8 cellular contexts compared by ENCODE assay signal in genomic region chr19:10872551-10873107, GRCh38. TPM values are rescaled to one million over a fixed set of nuclear protein-coding genes. Genes with fewer than 3 reads are reported as not detected.
DNase-seq lines count a peak whose midpoint lies in the region; ATAC-seq, FAIRE-seq and TF ChIP-seq lines count a peak whose summit lies in the region.

No MANE protein-coding gene starts in this region.

- in situ Hi-C loops in K562 (cut with MboI), result no loop called here

- POLR2A ChIA-PET in K562 (lab: Yijun Ruan, JAX), result interaction anchor here (0.6 to 1.2 kb wide), 4 partner anchors 9 to 55 kb away, joined by 3 to 4 read pairs (median 4); no protein-coding TSS in a partner anchor

- 2% methylated on average over 11 of the region's 16 CpGs for WGBS in K562 (ENCODE audit: insufficient coverage, low coverage, missing lambda C conversion rate)

- CTCF ChIA-PET in K562 (lab: Yijun Ruan, JAX; ENCODE audit: low intra/inter-chr PET ratio), result no interaction called here

- H3K27ac ChIP-seq in ACC112 (ENCODE audit: low read depth, low read length), result 0 out of 2 replicates have a peak overlapping the region, but pooled peaks have one; percentile 15
- peak overlapping the region; percentile 87 for H3K27ac ChIP-seq in K562 (ENCODE audit: extremely low read depth, low read depth, low read length)
- peak overlapping the region; percentile 61 for H3K27ac ChIP-seq in muscle layer of duodenum (ENCODE audit: low read length)

- H3K36me3 ChIP-seq in ACC112 (ENCODE audit: insufficient read depth, low read length) (no peaks in the 10 kb centered on the region), K562 (ENCODE audit: control insufficient read depth, insufficient read depth, low read length) (peaks cover 19% of the 10 kb centered on the region; the same call in 2 of the 3 replicates), muscle layer of duodenum (ENCODE audit: control insufficient read depth in 1 of 2, insufficient read depth in 2 of 2, low read length in 2 of 2) (no peaks in the 10 kb centered on the region)

- no peak for TF ChIP-seq POLR2A in K562 (conservative IDR thresholded peaks at IDR 0.05)

- H3K9ac ChIP-seq in K562 (ENCODE audit: insufficient read depth in 1 of 2, low read depth in 2 of 2, low read length in 2 of 2), result peak overlapping the region; percentile 77 to 93

- H3K9me1 ChIP-seq in K562 (ENCODE audit: control insufficient read depth, insufficient read depth, low read length), result no peaks in the 10 kb centered on the region

- H3K27me3 ChIP-seq in ACC112 (ENCODE audit: insufficient read depth, low read length) (no peaks in the 10 kb centered on the region), K562 (ENCODE audit: control insufficient read depth in 2 of 2, insufficient read depth in 2 of 2, low read length in 2 of 2) (no peaks in the 10 kb centered on the region), muscle layer of duodenum (ENCODE audit: low read depth, low read length) (no peaks in the 10 kb centered on the region)

- TF ChIP-seq RAD21 in K562 (CRISPR knock-in tag; conservative IDR thresholded peaks at IDR 0.05 in 1 of 2, IDR thresholded peaks at IDR 0.05 in 1 of 2), result no peak

- FAIRE-seq in K562 (lab: Jason Lieb, UNC), result peak; percentile 87

- no peaks in the 10 kb centered on the region for H4K20me1 ChIP-seq in K562 (replicated peaks; ENCODE audit: control insufficient read depth, insufficient read depth, low read length)

- no peak for DNase-seq in Jurkat, Clone E6-1 (ENCODE audit: low read depth, low spot score)
- DNase-seq in K562 (ENCODE audit: extremely low read depth in 1 of 4, low spot score in 3 of 4) (no peak), NCI-H1092 (lab: John Stamatoyannopoulos, UW) (no peak), NCI-H510A treated with DMSO at 0.1 percent for 48 hours (lab: John Stamatoyannopoulos, UW) (no peak)
- DNase-seq in effector CD4-positive, alpha-beta T cell, result no peak
- no peak for DNase-seq in activated effector memory CD4-positive, alpha-beta T cell treated with Interleukin-2 at 50 U/mL for 16 hours

- peaks cover 47% of the 10 kb centered on the region for H3K79me2 ChIP-seq in ACC112 (ENCODE audit: control insufficient read depth, insufficient read depth, low read length, unreplicated experiment)
- H3K79me2 ChIP-seq in K562 (ENCODE audit: control insufficient read depth, insufficient read depth, low read length), result peaks cover 57% of the 10 kb centered on the region

- TF ChIP-seq CTCF in K562 (IDR thresholded peaks at IDR 0.05 in 2 of 3, conservative IDR thresholded peaks at IDR 0.05 in 1 of 3; ENCODE audit: insufficient read depth in 2 of 3, low read depth in 1 of 3, low read length in 3 of 3), result no peak

- no peaks in the 10 kb centered on the region for H3K9me3 ChIP-seq in K562 (replicated peaks; ENCODE audit: control insufficient read depth, insufficient read depth, low read depth, low read length)
- H3K9me3 ChIP-seq in muscle layer of duodenum (ENCODE audit: control insufficient read depth in 1 of 2, low read length in 2 of 2), result no peaks in the 10 kb centered on the region

- no peak for TF ChIP-seq EP300 in K562 (IDR thresholded peaks at IDR 0.05; ENCODE audit: low read length)

- BruUV-seq in K562 (replicated peaks; lab: Mats Ljungman, UMichigan), result TSS peak; percentile 63

- ATAC-seq in K562, result no peak

- intact Hi-C loops in K562 (cut with micrococcal nuclease), result loop anchor here (5.0 kb wide), 1 partner anchor 55 kb away; the partner anchor contains the start of genes TIMM29 and YIPF2

- peaks cover 9% of the 10 kb centered on the region for H3K4me1 ChIP-seq in ACC112 (ENCODE audit: control insufficient read depth, insufficient read depth, low read length, unreplicated experiment)
- H3K4me1 ChIP-seq in K562 (replicated peaks in 1 of 2; ENCODE audit: control insufficient read depth in 2 of 2, insufficient read depth in 2 of 2, low read length in 2 of 2), result peaks cover 19 to 42% of the 10 kb centered on the region in 2 experiments
- H3K4me1 ChIP-seq in muscle layer of duodenum (ENCODE audit: control insufficient read depth in 1 of 2, insufficient read depth in 2 of 2, low read length in 2 of 2), result peaks cover 0 to 14% of the 10 kb centered on the region in 2 donors

- H3K4me3 ChIP-seq in ACC112 (ENCODE audit: low read depth, low read length) (peak overlapping the region; percentile 95), K562 (peak overlapping the region; percentile 98), muscle layer of duodenum (ENCODE audit: low read depth in 1 of 2, low read length in 2 of 2) (peak overlapping the region; percentile 72 to 75)
- H3K4me3 ChIP-seq in Jurkat, Clone E6-1 (ENCODE audit: low read length), result peak overlapping the region; percentile 85

- peak overlapping the region; percentile 60 for H2AFZ ChIP-seq in ACC112 (ENCODE audit: low read length, unreplicated experiment)
- H2AFZ ChIP-seq in K562 (ENCODE audit: low read depth, low read length), result no peak overlapping the region

- peak overlapping the region; percentile 84 for H3K4me2 ChIP-seq in K562 (ENCODE audit: insufficient read depth, low read length)

RNA-seq across cellular contexts. Expression of gene CARM1, which starts 1.3 kb away (rescaled TPM):
- 74.3 TPM for polyA plus RNA-seq in Jurkat, Clone E6-1 (2012; ENCODE audit: insufficient read depth, insufficient read length)
- total RNA-seq in K562 (2011; cell fraction: chromatin; rRNA removed; ENCODE audit: low replicate concordance), result 50.4 and 92.7 TPM in 2 replicates
- 57.5 and 60.4 TPM in 2 replicates for total RNA-seq in K562 (2011; cell fraction: nucleolus; rRNA removed)
- total RNA-seq in K562 (2011; cell fraction: nucleoplasm; rRNA removed), result 52.4 and 52.6 TPM in 2 replicates
- 31.9 and 41.8 TPM in 2 replicates for total RNA-seq in K562 (2014; rRNA removed)
- total RNA-seq in K562 (2014; rRNA removed; fragmentation: Illumina TruSeq; extraction: Trizol), result 14.1 and 18.6 TPM in 2 replicates
- 25.2 and 27.1 TPM in 2 replicates for total RNA-seq in K562 (2015; rRNA removed; fragmentation: Illumina TruSeq; extraction: Trizol)
- total RNA-seq in K562 (2021), result 86.0 and 86.3 TPM in 2 replicates
- 29.7 and 54.8 TPM in 2 replicates for polyA plus RNA-seq in K562 (2011; rRNA removed)
- 39.1 and 73.7 TPM in 2 replicates for polyA plus RNA-seq in K562 (2011; cell fraction: cytosol; rRNA removed)
- 61.7 and 77.2 TPM in 2 replicates for polyA plus RNA-seq in K562 (2011; cell fraction: nucleus; rRNA removed)
- polyA plus RNA-seq in K562 (2012), result 54.2 and 71.7 TPM in 2 replicates
- polyA plus RNA-seq in K562 (2014; fragmentation: Illumina TruSeq; extraction: Trizol), result 59.8 and 73.9 TPM in 2 replicates
- polyA plus RNA-seq in K562 (2014; fragmentation: Nextera tagmentation; extraction: Ambion mirVana), result under 1 TPM; 0.36 to 0.65 TPM
- 49.1 and 56.5 TPM in 2 replicates for polyA plus RNA-seq in K562 (2014; rRNA removed)
- 20.6 and 23.7 TPM in 2 replicates for polyA minus RNA-seq in K562 (2011; rRNA and poly(A)+ RNA removed)
- 32.6 and 45.6 TPM in 2 replicates for polyA minus RNA-seq in K562 (2011; cell fraction: cytosol; rRNA and poly(A)+ RNA removed)
- 13.1 and 18.4 TPM in 2 replicates for polyA minus RNA-seq in K562 (2011; cell fraction: nucleus; rRNA and poly(A)+ RNA removed)

RNA-seq across cellular contexts. Expression of gene C19orf38, which starts 24.4 kb away (rescaled TPM):
- not detected for polyA plus RNA-seq in Jurkat, Clone E6-1 (2012; ENCODE audit: insufficient read depth, insufficient read length)
- 0.83 TPM in 1 of 2 replicates, not detected in the other for total RNA-seq in K562 (2011; cell fraction: chromatin; rRNA removed; ENCODE audit: low replicate concordance)
- total RNA-seq in K562 (2011; cell fraction: nucleolus; rRNA removed), result 0.50 TPM in 1 of 2 replicates, not detected in the other
- total RNA-seq in K562 (2011; cell fraction: nucleoplasm; rRNA removed), result not detected in 2 replicates
- 0.16 TPM in 1 of 2 replicates, not detected in the other for total RNA-seq in K562 (2014; rRNA removed)
- not detected in 2 replicates for total RNA-seq in K562 (2014; rRNA removed; fragmentation: Illumina TruSeq; extraction: Trizol)
- not detected in 2 replicates for total RNA-seq in K562 (2015; rRNA removed; fragmentation: Illumina TruSeq; extraction: Trizol)
- total RNA-seq in K562 (2021), result 0.18 and 0.29 TPM in 2 replicates
- 0.14 and 0.31 TPM in 2 replicates for polyA plus RNA-seq in K562 (2011; rRNA removed)
- polyA plus RNA-seq in K562 (2011; cell fraction: cytosol; rRNA removed), result 0.19 and 0.22 TPM in 2 replicates
- polyA plus RNA-seq in K562 (2011; cell fraction: nucleus; rRNA removed), result 0.10 and 0.34 TPM in 2 replicates
- polyA plus RNA-seq in K562 (2012), result 0.27 and 0.40 TPM in 2 replicates
- not detected in 2 replicates for polyA plus RNA-seq in K562 (2014; fragmentation: Illumina TruSeq; extraction: Trizol)
- not detected for polyA plus RNA-seq in K562 (2014; fragmentation: Nextera tagmentation; extraction: Ambion mirVana)
- polyA plus RNA-seq in K562 (2014; rRNA removed), result 0.53 TPM in 1 of 2 replicates, not detected in the other
- not detected in 2 replicates for polyA minus RNA-seq in K562 (2011; rRNA and poly(A)+ RNA removed)
- polyA minus RNA-seq in K562 (2011; cell fraction: cytosol; rRNA and poly(A)+ RNA removed), result not detected in 2 replicates
- polyA minus RNA-seq in K562 (2011; cell fraction: nucleus; rRNA and poly(A)+ RNA removed), result 0.27 and 0.56 TPM in 2 replicates

RNA-seq across cellular contexts. Expression of gene TMED1, which starts 36.6 kb away (rescaled TPM):
- polyA plus RNA-seq in Jurkat, Clone E6-1 (2012; ENCODE audit: insufficient read depth, insufficient read length), result 16.4 TPM
- total RNA-seq in K562 (2011; cell fraction: chromatin; rRNA removed; ENCODE audit: low replicate concordance), result 12.5 and 36.8 TPM in 2 replicates
- 63.2 and 77.4 TPM in 2 replicates for total RNA-seq in K562 (2011; cell fraction: nucleolus; rRNA removed)
- total RNA-seq in K562 (2011; cell fraction: nucleoplasm; rRNA removed), result 32.4 and 49.3 TPM in 2 replicates
- 28.1 and 34.4 TPM in 2 replicates for total RNA-seq in K562 (2014; rRNA removed)
- total RNA-seq in K562 (2014; rRNA removed; fragmentation: Illumina TruSeq; extraction: Trizol), result 7.4 and 8.0 TPM in 2 replicates
- total RNA-seq in K562 (2015; rRNA removed; fragmentation: Illumina TruSeq; extraction: Trizol), result 22.7 and 23.5 TPM in 2 replicates
- 25.5 and 28.2 TPM in 2 replicates for total RNA-seq in K562 (2021)
- polyA plus RNA-seq in K562 (2011; rRNA removed), result 26.1 and 27.9 TPM in 2 replicates
- polyA plus RNA-seq in K562 (2011; cell fraction: cytosol; rRNA removed), result 33.2 and 47.1 TPM in 2 replicates
- polyA plus RNA-seq in K562 (2011; cell fraction: nucleus; rRNA removed), result 10.9 and 12.8 TPM in 2 replicates
- 28.9 and 42.7 TPM in 2 replicates for polyA plus RNA-seq in K562 (2012)
- 9.6 and 18.6 TPM in 2 replicates for polyA plus RNA-seq in K562 (2014; fragmentation: Illumina TruSeq; extraction: Trizol)
- polyA plus RNA-seq in K562 (2014; fragmentation: Nextera tagmentation; extraction: Ambion mirVana), result 1 to 10 TPM in 1 of 2 experiments, under 1 TPM in 1; 0.86 to 5.9 TPM
- polyA plus RNA-seq in K562 (2014; rRNA removed), result 29.3 and 30.2 TPM in 2 replicates
- polyA minus RNA-seq in K562 (2011; rRNA and poly(A)+ RNA removed), result 11.8 and 20.7 TPM in 2 replicates
- 14.7 and 14.8 TPM in 2 replicates for polyA minus RNA-seq in K562 (2011; cell fraction: cytosol; rRNA and poly(A)+ RNA removed)
- polyA minus RNA-seq in K562 (2011; cell fraction: nucleus; rRNA and poly(A)+ RNA removed), result 4.3 and 6.6 TPM in 2 replicates

RNA-seq across cellular contexts. Expression of gene YIPF2, which starts 55.8 kb away (rescaled TPM):
- polyA plus RNA-seq in Jurkat, Clone E6-1 (2012; ENCODE audit: insufficient read depth, insufficient read length), result 32.6 TPM
- total RNA-seq in K562 (2011; cell fraction: chromatin; rRNA removed; ENCODE audit: low replicate concordance), result 41.8 and 150 TPM in 2 replicates
- 200 and 225 TPM in 2 replicates for total RNA-seq in K562 (2011; cell fraction: nucleolus; rRNA removed)
- total RNA-seq in K562 (2011; cell fraction: nucleoplasm; rRNA removed), result 96.4 and 107 TPM in 2 replicates
- total RNA-seq in K562 (2014; rRNA removed) (65.2 and 80.4 TPM in 2 replicates), K562 (2014; rRNA removed; fragmentation: Illumina TruSeq; extraction: Trizol) (10.3 and 12.1 TPM in 2 replicates), K562 (2015; rRNA removed; fragmentation: Illumina TruSeq; extraction: Trizol) (31.6 and 32.5 TPM in 2 replicates), K562 (2021) (51.6 and 56.3 TPM in 2 replicates)
- polyA plus RNA-seq in K562 (2011; rRNA removed) (40.5 and 69.1 TPM in 2 replicates), K562 (2014; fragmentation: Illumina TruSeq; extraction: Trizol) (20.4 and 44.1 TPM in 2 replicates), K562 (2014; fragmentation: Nextera tagmentation; extraction: Ambion mirVana) (1 to 10 TPM; 1.3 to 2.2 TPM), K562 (2014; rRNA removed) (64.3 and 74.2 TPM in 2 replicates)
- polyA plus RNA-seq in K562 (2011; cell fraction: cytosol; rRNA removed), result 114 and 210 TPM in 2 replicates
- 175 and 177 TPM in 2 replicates for polyA plus RNA-seq in K562 (2011; cell fraction: nucleus; rRNA removed)
- 41.2 and 77.2 TPM in 2 replicates for polyA plus RNA-seq in K562 (2012)
- polyA minus RNA-seq in K562 (2011; rRNA and poly(A)+ RNA removed), result 15.6 and 19.6 TPM in 2 replicates
- polyA minus RNA-seq in K562 (2011; cell fraction: cytosol; rRNA and poly(A)+ RNA removed), result 56.2 and 63.8 TPM in 2 replicates
- polyA minus RNA-seq in K562 (2011; cell fraction: nucleus; rRNA and poly(A)+ RNA removed), result 26.0 and 30.7 TPM in 2 replicates

RNA-seq across cellular contexts. Expression of gene TIMM29, which starts 56.0 kb away (rescaled TPM):
- 26.0 TPM for polyA plus RNA-seq in Jurkat, Clone E6-1 (2012; ENCODE audit: insufficient read depth, insufficient read length)
- 9.9 and 25.8 TPM in 2 replicates for total RNA-seq in K562 (2011; cell fraction: chromatin; rRNA removed; ENCODE audit: low replicate concordance)
- 30.1 and 31.0 TPM in 2 replicates for total RNA-seq in K562 (2011; cell fraction: nucleolus; rRNA removed)
- total RNA-seq in K562 (2011; cell fraction: nucleoplasm; rRNA removed), result 14.4 and 15.4 TPM in 2 replicates
- total RNA-seq in K562 (2014; rRNA removed), result 29.4 and 32.7 TPM in 2 replicates
- total RNA-seq in K562 (2014; rRNA removed; fragmentation: Illumina TruSeq; extraction: Trizol), result 18.5 and 19.9 TPM in 2 replicates
- total RNA-seq in K562 (2015; rRNA removed; fragmentation: Illumina TruSeq; extraction: Trizol), result 20.2 and 20.7 TPM in 2 replicates
- total RNA-seq in K562 (2021), result 23.8 and 24.7 TPM in 2 replicates
- 11.0 and 13.2 TPM in 2 replicates for polyA plus RNA-seq in K562 (2011; rRNA removed)
- 10.3 and 20.8 TPM in 2 replicates for polyA plus RNA-seq in K562 (2011; cell fraction: cytosol; rRNA removed)
- 7.8 and 11.2 TPM in 2 replicates for polyA plus RNA-seq in K562 (2011; cell fraction: nucleus; rRNA removed)
- 17.4 and 20.2 TPM in 2 replicates for polyA plus RNA-seq in K562 (2012)
- polyA plus RNA-seq in K562 (2014; fragmentation: Illumina TruSeq; extraction: Trizol), result 13.8 and 13.9 TPM in 2 replicates
- polyA plus RNA-seq in K562 (2014; fragmentation: Nextera tagmentation; extraction: Ambion mirVana), result 1 to 10 TPM; 2.4 to 3.2 TPM
- 16.3 and 17.5 TPM in 2 replicates for polyA plus RNA-seq in K562 (2014; rRNA removed)
- polyA minus RNA-seq in K562 (2011; rRNA and poly(A)+ RNA removed), result 2.6 and 2.9 TPM in 2 replicates
- polyA minus RNA-seq in K562 (2011; cell fraction: cytosol; rRNA and poly(A)+ RNA removed), result 4.8 and 6.6 TPM in 2 replicates
- polyA minus RNA-seq in K562 (2011; cell fraction: nucleus; rRNA and poly(A)+ RNA removed), result 5.7 and 7.8 TPM in 2 replicates

Comparison
In these comparisons a context has a peak if more than half of its experiments do, and no peak if none do; other contexts are left out.
1. H3K27ac ChIP-seq: peak in every context shown above with its lines; median percentile 87 in K562; 61 in muscle layer of duodenum; 15 in ACC112.